In genomic region chr9:133785753-133786370, GRCh38 we compare ENCODE assay signal across 26 cellular contexts. TPM values are rescaled to one million over a fixed set of nuclear protein-coding genes. Genes with fewer than 3 reads are reported as not detected.
A peak's percentile ranks its signal among the peaks of the same experiment; 100 is the strongest.
DNase-seq lines count a peak whose midpoint lies in the region; ATAC-seq and TF ChIP-seq lines count a peak whose summit lies in the region.
"Had no signal": no experiment of that assay in that cellular context is flagged by ENCODE, and none has a peak within 500 bp of the region (broad histone marks: within the 10 kb centered on the region; RNA-seq: fewer than 3 reads in every experiment).

No MANE protein-coding gene starts in this region.

- H3K56ac ChIP-seq in mesendoderm (ENCODE audit: low read length), result no peak overlapping the region

- H2BK120ac ChIP-seq in mesendoderm (ENCODE audit: low read depth, low read length), result no peak overlapping the region

- TF ChIP-seq EP300 in tibial nerve (IDR thresholded peaks at IDR 0.05), result no peak

- no peaks in the 10 kb centered on the region for H3K9me3 ChIP-seq in tibial nerve
- H3K9me3 ChIP-seq: pancreas, spleen, uterus had no signal

- no peak overlapping the region for H2BK5ac ChIP-seq in mesendoderm (ENCODE audit: low read length)

- no peak overlapping the region for H2BK15ac ChIP-seq in mesendoderm (replicated peaks; ENCODE audit: low read depth)

- no peak overlapping the region for H3K23ac ChIP-seq in mesendoderm (ENCODE audit: low read length)

- H3K36me3 Mint-ChIP-seq in CD14-positive monocyte, result peaks cover 42 to 59% of the 10 kb centered on the region in 2 donors
- H3K36me3 Mint-ChIP-seq in activated B cell treated with CpG ODN at 0.5 μM for 24 hours (ENCODE audit: low read depth), result peaks cover 66% of the 10 kb centered on the region
- no peaks in the 10 kb centered on the region for H3K36me3 Mint-ChIP-seq in naive B cell
- H3K36me3 Mint-ChIP-seq: stimulated activated effector memory CD8-positive, alpha-beta T cell treated with anti-CD3 and anti-CD28 coated beads, Interleukin-12 subunit alpha, Interleukin-12 subunit beta, amount 100 ng/mL, for 72 hours had no signal

- H3K4me3 ChIP-seq in mesendoderm (ENCODE audit: low read length) (no peak overlapping the region), tibial nerve (no peak overlapping the region)
- H3K4me3 ChIP-seq: pancreas, uterus had no signal

- H3K4me3 Mint-ChIP-seq in CD14-positive monocyte (peak overlapping the region; percentile 64 to 85), activated B cell treated with CpG ODN at 0.5 μM for 24 hours (peak overlapping the region; percentile 66), naive B cell (peak overlapping the region; percentile 64 to 95 (median 84))
- H3K4me3 Mint-ChIP-seq: activated CD4-positive, alpha-beta T cell treated with anti-CD3 and anti-CD28 coated beads for 36 hours; activated T-cell treated with anti-CD3 and anti-CD28 coated beads, Interleukin-2, amount 50 U/mL, for 24 hours; nephron; stimulated activated effector memory CD8-positive, alpha-beta T cell treated with anti-CD3 and anti-CD28 coated beads, Interleukin-12 subunit alpha, Interleukin-12 subunit beta, amount 100 ng/mL, for 72 hours; T-helper 1 cell treated with Interleukin-12 subunit alpha and Interleukin-12 subunit beta and Interleukin-4 antibody, amounts not matched to agents 30 μg/mL and 1 μg/mL, for 36 hours had no signal

- H3K27ac ChIP-seq in mesendoderm (ENCODE audit: low read depth, low read length), result no peak overlapping the region
- no peak overlapping the region for H3K27ac ChIP-seq in tibial nerve
- H3K27ac ChIP-seq: brain microvascular endothelial cell, epithelial cell of prostate, pancreas, uterus had no signal

- no peaks in the 10 kb centered on the region for H3K79me1 ChIP-seq in mesendoderm (ENCODE audit: low read length)

- H3K27me3 Mint-ChIP-seq in CD14-positive monocyte (ENCODE audit: low read depth in 3 of 3) (peaks cover 2 to 7% (median 5%) of the 10 kb centered on the region in 3 donors), activated B cell treated with CpG ODN at 0.5 μM for 24 hours (no peaks in the 10 kb centered on the region), naive B cell (no peaks in the 10 kb centered on the region)

- CTCF ChIA-PET in activated B cell treated with CpG ODN at 0.5 μM for 24 hours (lab: Charles Lee), result interaction anchor here (10.5 kb wide), 1 partner anchor 209 kb away, joined by 126 read pairs; no protein-coding TSS in a partner anchor

- intact Hi-C loops in CD14-positive monocyte (cut with micrococcal nuclease), result no loop called here
- intact Hi-C loops in activated B cell treated with CpG ODN at 0.5 μM for 24 hours (cut with micrococcal nuclease), result loop anchor here (1.0 to 10.0 kb wide), 5 partner anchors 36 to 239 kb away; partner anchors contain the start of gene BRD3OS

- no peak overlapping the region for H2AK5ac ChIP-seq in mesendoderm (ENCODE audit: low read length)

- H3K27me3 ChIP-seq in mesendoderm (ENCODE audit: insufficient read depth, low read length, poor library complexity) (no peaks in the 10 kb centered on the region), tibial nerve (no peaks in the 10 kb centered on the region)
- H3K27me3 ChIP-seq: brain microvascular endothelial cell, pancreas, uterus had no signal

- no peak for DNase-seq in CD14-positive monocyte (ENCODE audit: low spot score)
- no peak for DNase-seq in activated B cell treated with CpG ODN at 0.5 μM for 24 hours
- no peak for DNase-seq in naive B cell
- DNase-seq in mesendoderm, result no peak
- DNase-seq in globus pallidus (ENCODE audit: low spot score), result no peak
- DNase-seq in tibial nerve (ENCODE audit: low spot score in 2 of 2), result no peak
- DNase-seq: activated CD4-positive, alpha-beta T cell treated with anti-CD3 and anti-CD28 coated beads for 36 hours; activated T-cell treated with anti-CD3 and anti-CD28 coated beads, Interleukin-2, amount 50 U/mL, for 24 hours; brain microvascular endothelial cell; effector CD4-positive, alpha-beta T cell; islet precursor cell; NCI-H1417; NCI-H2029 treated with DMSO at 0.1 percent for 48 hours; NCI-H226; NCI-H69; stimulated activated CD4-positive, alpha-beta T cell treated with anti-CD3 and anti-CD28 coated beads, Interleukin-4, amount 100 ng/mL, for 24 hours; uterus had no signal

- peaks cover 1% of the 10 kb centered on the region for H3K36me3 ChIP-seq in mesendoderm (ENCODE audit: control insufficient read depth, insufficient read depth, low read length)
- peaks cover 0 to 64% (median 0%) of the 10 kb centered on the region in 3 donors for H3K36me3 ChIP-seq in tibial nerve
- H3K36me3 ChIP-seq: uterus had no signal

- H3K4ac ChIP-seq in mesendoderm (ENCODE audit: low read depth, low read length), result no peak overlapping the region

- H3K18ac ChIP-seq in mesendoderm (ENCODE audit: low read length), result no peak overlapping the region

- no peak for TF ChIP-seq POLR2A in tibial nerve (IDR thresholded peaks at IDR 0.05)

- no peak overlapping the region for H3K9ac ChIP-seq in mesendoderm (ENCODE audit: low read length)

- H3K4me1 ChIP-seq in mesendoderm (ENCODE audit: control insufficient read depth, low read depth, low read length) (no peaks in the 10 kb centered on the region), tibial nerve (peaks cover 3 to 33% (median 27%) of the 10 kb centered on the region in 4 donors)
- H3K4me1 ChIP-seq: pancreas, uterus had no signal

- no peak overlapping the region for H4K5ac ChIP-seq in mesendoderm (ENCODE audit: low read length)

- no peak for TF ChIP-seq CTCF in CD14-positive monocyte (IDR thresholded peaks at IDR 0.05)
- TF ChIP-seq CTCF in activated B cell treated with CpG ODN at 0.5 μM for 24 hours (IDR thresholded peaks at IDR 0.05), result no peak
- no peak for TF ChIP-seq CTCF in tibial nerve (IDR thresholded peaks at IDR 0.05)

- H3K79me2 ChIP-seq in mesendoderm (ENCODE audit: control insufficient read depth, insufficient read depth, low read length), result no peaks in the 10 kb centered on the region

- H3K4me1 Mint-ChIP-seq in CD14-positive monocyte (peaks cover 71% of the 10 kb centered on the region), activated B cell treated with CpG ODN at 0.5 μM for 24 hours (peaks cover 93% of the 10 kb centered on the region), naive B cell (peaks cover 62 to 92% (median 82%) of the 10 kb centered on the region in 3 donors)
- H3K4me1 Mint-ChIP-seq: activated CD4-positive, alpha-beta T cell treated with anti-CD3 and anti-CD28 coated beads for 36 hours; nephron; stimulated activated effector memory CD8-positive, alpha-beta T cell treated with anti-CD3 and anti-CD28 coated beads, Interleukin-12 subunit alpha, Interleukin-12 subunit beta, amount 100 ng/mL, for 72 hours had no signal

- H3K9me3 Mint-ChIP-seq in CD14-positive monocyte, result peaks cover 0 to 3% (median 0%) of the 10 kb centered on the region in 7 donors
- H3K9me3 Mint-ChIP-seq in activated B cell treated with CpG ODN at 0.5 μM for 24 hours, result no peaks in the 10 kb centered on the region
- H3K9me3 Mint-ChIP-seq in naive B cell, result no peaks in the 10 kb centered on the region
- H3K9me3 Mint-ChIP-seq: activated T-cell treated with anti-CD3 and anti-CD28 coated beads, Interleukin-2, amount 50 U/mL, for 24 hours; nephron; stimulated activated effector memory CD8-positive, alpha-beta T cell treated with anti-CD3 and anti-CD28 coated beads, Interleukin-12 subunit alpha, Interleukin-12 subunit beta, amount 100 ng/mL, for 72 hours; T-helper 1 cell treated with Interleukin-12 subunit alpha and Interleukin-12 subunit beta and Interleukin-4 antibody, amounts not matched to agents 30 μg/mL and 1 μg/mL, for 36 hours had no signal

- ATAC-seq in HG03175 (IDR thresholded peaks at IDR 0.05; ENCODE audit: unreplicated experiment), result peak; percentile 23
- ATAC-seq in activated B cell treated with CpG ODN at 0.5 μM for 24 hours (ENCODE audit: low read depth), result no peak
- ATAC-seq in naive B cell (ENCODE audit: low read depth in 2 of 2), result no peak
- no peak for ATAC-seq in GM18858 (IDR thresholded peaks at IDR 0.05; ENCODE audit: unreplicated experiment)
- ATAC-seq: activated CD4-positive, alpha-beta T cell treated with anti-CD3 and anti-CD28 coated beads for 36 hours; stimulated activated effector memory CD8-positive, alpha-beta T cell treated with anti-CD3 and anti-CD28 coated beads, Interleukin-12 subunit alpha, Interleukin-12 subunit beta, amount 100 ng/mL, for 72 hours had no signal

- H3K27ac Mint-ChIP-seq in CD14-positive monocyte, result peak overlapping the region in 6 of 7 donors; percentile 35 to 95 (median 87)
- H3K27ac Mint-ChIP-seq in activated B cell treated with CpG ODN at 0.5 μM for 24 hours, result peak overlapping the region; percentile 93
- H3K27ac Mint-ChIP-seq in naive B cell, result peak overlapping the region; percentile 92 to 99 (median 96)
- H3K27ac Mint-ChIP-seq: activated CD4-positive, alpha-beta T cell treated with anti-CD3 and anti-CD28 coated beads for 36 hours; activated T-cell treated with anti-CD3 and anti-CD28 coated beads, Interleukin-2, amount 50 U/mL, for 24 hours; nephron; stimulated activated effector memory CD8-positive, alpha-beta T cell treated with anti-CD3 and anti-CD28 coated beads, Interleukin-12 subunit alpha, Interleukin-12 subunit beta, amount 100 ng/mL, for 72 hours; T-helper 1 cell treated with Interleukin-12 subunit alpha and Interleukin-12 subunit beta and Interleukin-4 antibody, amounts not matched to agents 30 μg/mL and 1 μg/mL, for 36 hours had no signal

- POLR2A ChIA-PET in activated B cell treated with CpG ODN at 0.5 μM for 24 hours (lab: Charles Lee), result interaction anchor here (1.2 kb wide), 1 partner anchor 280 kb away, joined by 4 read pairs; no protein-coding TSS in a partner anchor

- no peak overlapping the region for H4K8ac ChIP-seq in mesendoderm (ENCODE audit: low read depth, low read length)

- no peak overlapping the region for H3K4me2 ChIP-seq in mesendoderm (ENCODE audit: low read length)

- no CpG with 5 or more reads among the region's 16 CpGs for WGBS in mesendoderm (ENCODE audit: extremely low coverage, insufficient coverage, low lambda C conversion rate)
- 87 to 88% methylated on average over 16 of the region's 16 CpGs for WGBS in tibial nerve, 2 donors

RNA-seq across cellular contexts. Expression of gene SARDH, which starts 47.7 kb away (rescaled TPM):
- polyA plus RNA-seq in CD14-positive monocyte (not detected), naive B cell (ENCODE audit: low read depth in 6 of 6) (under 1 TPM in 1 of 6 donors, not detected in 5; 0.21 TPM)
- total RNA-seq in activated B cell treated with CpG ODN at 0.5 μM for 24 hours (not detected in 2 replicates), tibial nerve (10 to 100 TPM in 1 of 4 donors, 1 to 10 TPM in 3; 2.9 to 16.4 (median 5.9) TPM)
- polyA plus RNA-seq in mesendoderm (2013, experiment 1 of 2), result 2.8 TPM
- polyA plus RNA-seq in mesendoderm (2013, experiment 2 of 2), result 2.7 TPM
- total RNA-seq: MCF 10A had no signal
